ENCODE assay signal across 18 cellular contexts in genomic region chr1:230834292-230834691, GRCh38.
"Had no signal": no experiment of that assay in that cellular context is flagged by ENCODE, and none has a peak within 500 bp of the region (broad histone marks: within the 10 kb centered on the region; RNA-seq: fewer than 3 reads in every experiment).

No MANE protein-coding gene starts in this region.

- H3K4me1 Mint-ChIP-seq: activated CD4-positive, alpha-beta T cell treated with anti-CD3 and anti-CD28 coated beads, Interleukin-2, amount 10 ng/mL, durations not matched to agents 7 days and 5 days; nephron progenitor cell had no signal

- H3K4me2 ChIP-seq: hepatocyte had no signal

- H2AFZ ChIP-seq: hepatocyte had no signal

- H3K36me3 ChIP-seq: colonic mucosa had no signal

- ATAC-seq: activated CD4-positive, CD25-positive, alpha-beta regulatory T cell treated with anti-CD3 and anti-CD28 coated beads, Interleukin-2, amount 50 U/mL, for 24 hours; activated CD8-positive, alpha-beta T cell treated with anti-CD3 and anti-CD28 coated beads, Interleukin-2, amount 10 ng/mL, durations not matched to agents 7 days and 5 days; body of pancreas; gastroesophageal sphincter; left colon had no signal

- H3K9me3 Mint-ChIP-seq: activated CD4-positive, alpha-beta T cell treated with anti-CD3 and anti-CD28 coated beads, Interleukin-2, amount 10 ng/mL, durations not matched to agents 7 days and 5 days; T-helper 1 cell treated with Interleukin-12 subunit alpha and Interleukin-12 subunit beta and Interleukin-4 antibody, amounts not matched to agents 30 μg/mL and 1 μg/mL, for 36 hours had no signal

- H3K27me3 ChIP-seq: body of pancreas, colonic mucosa, gastroesophageal sphincter, hepatocyte, thyroid gland had no signal

- H3K79me2 ChIP-seq: hepatocyte had no signal

- H3K27ac Mint-ChIP-seq: activated CD4-positive, alpha-beta T cell treated with anti-CD3 and anti-CD28 coated beads, Interleukin-2, amount 10 ng/mL, durations not matched to agents 7 days and 5 days; activated CD8-positive, alpha-beta T cell treated with anti-CD3 and anti-CD28 coated beads, Interleukin-2, amount 10 ng/mL, durations not matched to agents 7 days and 5 days; activated naive CD8-positive, alpha-beta T cell; nephron progenitor cell; T-helper 1 cell treated with Interleukin-12 subunit alpha and Interleukin-12 subunit beta and Interleukin-4 antibody, amounts not matched to agents 30 μg/mL and 1 μg/mL, for 36 hours had no signal

- H3K4me1 ChIP-seq: body of pancreas, colonic mucosa, thyroid gland had no signal

- H3K9me3 ChIP-seq: body of pancreas, colonic mucosa, gastroesophageal sphincter, thyroid gland had no signal

- H3K27ac ChIP-seq: body of pancreas, colonic mucosa, gastroesophageal sphincter, hepatocyte, thyroid gland had no signal

- H3K4me3 Mint-ChIP-seq: activated CD4-positive, alpha-beta T cell treated with anti-CD3 and anti-CD28 coated beads, Interleukin-2, amount 10 ng/mL, durations not matched to agents 7 days and 5 days; activated CD8-positive, alpha-beta T cell treated with anti-CD3 and anti-CD28 coated beads, Interleukin-2, amount 10 ng/mL, durations not matched to agents 7 days and 5 days; activated naive CD8-positive, alpha-beta T cell; nephron progenitor cell; T-helper 1 cell treated with Interleukin-12 subunit alpha and Interleukin-12 subunit beta and Interleukin-4 antibody, amounts not matched to agents 30 μg/mL and 1 μg/mL, for 36 hours had no signal

- H3K27me3 Mint-ChIP-seq: activated naive CD8-positive, alpha-beta T cell had no signal

- FAIRE-seq: urothelium cell line had no signal

- DNase-seq: activated CD4-positive, alpha-beta T cell treated with anti-CD3 and anti-CD28 coated beads, Interleukin-2, amount 10 ng/mL, durations not matched to agents 7 days and 5 days; activated CD8-positive, alpha-beta T cell treated with anti-CD3 and anti-CD28 coated beads, Interleukin-2, amount 10 ng/mL, durations not matched to agents 7 days and 5 days; amniotic stem cell; body of pancreas; caudate nucleus; colonic mucosa; left colon; midbrain; nephron progenitor cell; nucleus accumbens; stimulated activated naive CD4-positive, alpha-beta T cell had no signal

- H3K4me3 ChIP-seq: body of pancreas, colonic mucosa, gastroesophageal sphincter, hepatocyte, thyroid gland had no signal
